1 cellular context compared by ENCODE assay signal in the genomic region with DNA sequence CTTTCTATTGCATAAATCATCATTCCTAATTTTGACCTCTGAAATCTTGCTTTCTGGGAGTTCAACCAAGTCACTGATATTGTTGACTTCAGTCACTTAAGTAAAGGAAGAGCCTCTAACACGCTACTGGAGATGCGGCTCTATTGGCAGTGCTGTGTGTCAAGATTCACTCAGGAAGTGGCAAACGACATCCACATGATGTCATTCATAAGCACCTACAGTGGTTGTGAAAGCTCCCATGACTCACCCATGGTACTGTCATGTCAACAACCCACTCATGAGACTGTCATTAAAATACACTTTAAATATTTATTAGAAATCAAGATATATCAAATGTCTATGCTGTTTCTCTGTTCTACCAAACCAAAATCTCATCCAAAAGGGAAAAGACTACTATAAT.
TF ChIP-seq lines count a peak whose summit lies in the region.

No MANE protein-coding gene starts in this region.

TF ChIP-seq in GM12878, 131 proteins besides CTCF, POLR2A, EP300 and RAD21:
- TF ChIP-seq EZH2 (IDR thresholded peaks at IDR 0.05; ENCODE audit: borderline replicate concordance, control insufficient read depth, low read depth, low read length) (no peak), SIN3A (IDR thresholded peaks at IDR 0.05; ENCODE audit: low read depth, low read length) (no peak), SMAD5 (IDR thresholded peaks at IDR 0.05; ENCODE audit: low read depth) (no peak), POLR2AphosphoS2 (IDR thresholded peaks at IDR 0.05; ENCODE audit: low read depth, low read length) (no peak), NR2C1 (IDR thresholded peaks at IDR 0.05) (no peak), SRF (IDR thresholded peaks at IDR 0.05; ENCODE audit: low read depth in 2 of 2, low read length in 2 of 2) (no peak), ZBED1 (IDR thresholded peaks at IDR 0.05; ENCODE audit: borderline replicate concordance) (no peak), YBX1 (IDR thresholded peaks at IDR 0.05) (no peak)
- TF ChIP-seq, protein P1, sequence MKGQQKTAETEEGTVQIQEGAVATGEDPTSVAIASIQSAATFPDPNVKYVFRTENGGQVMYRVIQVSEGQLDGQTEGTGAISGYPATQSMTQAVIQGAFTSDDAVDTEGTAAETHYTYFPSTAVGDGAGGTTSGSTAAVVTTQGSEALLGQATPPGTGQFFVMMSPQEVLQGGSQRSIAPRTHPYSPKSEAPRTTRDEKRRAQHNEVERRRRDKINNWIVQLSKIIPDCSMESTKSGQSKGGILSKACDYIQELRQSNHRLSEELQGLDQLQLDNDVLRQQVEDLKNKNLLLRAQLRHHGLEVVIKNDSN (IDR thresholded peaks at IDR 0.05; ENCODE audit: borderline replicate concordance, extremely low read length, insufficient read depth, low read depth, low read length) = no peak
